In the genomic region with DNA sequence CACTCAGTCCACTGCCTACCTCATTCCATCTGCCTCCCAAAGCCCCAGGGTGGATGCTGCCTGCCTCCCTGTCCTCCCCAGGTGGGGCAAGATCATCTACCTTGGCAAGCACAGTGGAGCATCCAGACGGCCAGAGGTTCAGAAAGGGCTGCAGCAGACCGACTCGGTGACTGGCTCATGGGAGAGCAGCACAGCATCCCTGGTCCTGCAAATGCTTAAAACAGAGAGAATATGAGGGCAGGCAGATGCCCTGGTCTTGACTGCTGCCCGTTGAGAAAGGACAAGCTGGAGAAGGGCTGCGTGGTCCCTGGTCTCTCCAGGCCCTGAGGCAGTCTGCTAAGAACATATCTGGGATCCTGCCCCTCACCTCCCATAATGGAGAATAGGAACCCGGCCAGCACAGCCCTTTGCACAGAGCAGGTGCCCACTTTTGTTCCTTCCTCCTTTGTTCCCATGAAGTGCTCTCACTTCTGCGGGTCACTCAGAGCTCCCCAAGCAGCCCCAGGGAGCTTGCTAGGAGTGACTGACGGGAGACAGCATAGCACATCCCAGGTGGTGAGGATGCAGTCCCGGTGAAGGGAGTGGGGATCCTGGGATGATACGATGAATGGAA, we compare ENCODE assay signal across 9 cellular contexts. TPM values are rescaled to one million over a fixed set of nuclear protein-coding genes. Genes with fewer than 3 reads are reported as not detected.
DNase-seq lines count a peak whose midpoint lies in the region; ATAC-seq and TF ChIP-seq lines count a peak whose summit lies in the region.
"Had no signal": no experiment of that assay in that cellular context is flagged by ENCODE, and none has a peak within 500 bp of the region (broad histone marks: within the 10 kb centered on the region; RNA-seq: fewer than 3 reads in every experiment).

No MANE protein-coding gene starts in this region.

- H3K4me3 Mint-ChIP-seq in activated T-cell treated with anti-CD3 and anti-CD28 coated beads, Interleukin-2, amount 50 U/mL, for 4 hours = peak overlapping the region; percentile 94
- peak overlapping the region; percentile 90 to 93 (median 90) for H3K4me3 Mint-ChIP-seq in immature natural killer cell

- peaks cover 1% of the 10 kb centered on the region for H3K27me3 Mint-ChIP-seq in activated T-cell treated with anti-CD3 and anti-CD28 coated beads, Interleukin-2, amount 50 U/mL, for 4 hours (ENCODE audit: low read depth)
- peaks cover 8 to 11% (median 9%) of the 10 kb centered on the region in 3 donors for H3K27me3 Mint-ChIP-seq in immature natural killer cell (ENCODE audit: low read depth in 3 of 3)

- H3K9me3 ChIP-seq in suprapubic skin = no peaks in the 10 kb centered on the region

- H3K4me1 Mint-ChIP-seq in activated T-cell treated with anti-CD3 and anti-CD28 coated beads, Interleukin-2, amount 50 U/mL, for 4 hours (ENCODE audit: low read depth) = peaks cover 48% of the 10 kb centered on the region
- H3K4me1 Mint-ChIP-seq in immature natural killer cell = peaks cover 51 to 58% of the 10 kb centered on the region in 2 donors

- H3K36me3 Mint-ChIP-seq in activated T-cell treated with anti-CD3 and anti-CD28 coated beads, Interleukin-2, amount 50 U/mL, for 4 hours (ENCODE audit: insufficient read depth) = peaks cover 29% of the 10 kb centered on the region
- H3K36me3 Mint-ChIP-seq in activated naive CD4-positive, alpha-beta T cell treated with anti-CD3 and anti-CD28 coated beads, Interleukin-2, amount 50 U/mL, for 72 hours = peaks cover 27 to 30% of the 10 kb centered on the region in 2 donors
- H3K36me3 Mint-ChIP-seq in immature natural killer cell = peaks cover 4 to 19% (median 7%) of the 10 kb centered on the region in 3 donors

- no peak for TF ChIP-seq CTCF in suprapubic skin (IDR thresholded peaks at IDR 0.05)

- peak overlapping the region; percentile 82 for H3K4me3 ChIP-seq in suprapubic skin

- TF ChIP-seq POLR2A in suprapubic skin (IDR thresholded peaks at IDR 0.05) = no peak

- no peak for DNase-seq in activated T-cell treated with anti-CD3 and anti-CD28 coated beads, Interleukin-2, amount 50 U/mL, for 4 hours
- DNase-seq in activated T-cell treated with anti-CD3 and anti-CD28 coated beads, Interleukin-2, amount 50 U/mL, for 1 hour = no peak
- no peak for DNase-seq in activated naive CD4-positive, alpha-beta T cell treated with anti-CD3 and anti-CD28 coated beads, Interleukin-2, amount 50 U/mL, for 72 hours (ENCODE audit: low spot score in 2 of 2)
- DNase-seq in immature natural killer cell (no peak), suprapubic skin (ENCODE audit: low spot score in 2 of 2) (no peak), COLO668 (lab: John Stamatoyannopoulos, UW; ENCODE audit: unreplicated experiment) (no peak), DMS 273 treated with DMSO at 0.1 percent for 48 hours (lab: John Stamatoyannopoulos, UW) (no peak)
- DNase-seq: stimulated activated CD4-positive, alpha-beta T cell treated with anti-CD3 and anti-CD28 coated beads, Interleukin-1b, Interleukin-23, amount 100 ng/mL, for 48 hours had no signal

- ATAC-seq in activated T-cell treated with anti-CD3 and anti-CD28 coated beads, Interleukin-2, amount 50 U/mL, for 4 hours = no peak
- ATAC-seq in activated naive CD4-positive, alpha-beta T cell treated with anti-CD3 and anti-CD28 coated beads, Interleukin-2, amount 50 U/mL, for 72 hours = no peak
- no peak for ATAC-seq in HG03159 (IDR thresholded peaks at IDR 0.05; ENCODE audit: unreplicated experiment)

- no peaks in the 10 kb centered on the region for H3K9me3 Mint-ChIP-seq in activated T-cell treated with anti-CD3 and anti-CD28 coated beads, Interleukin-2, amount 50 U/mL, for 4 hours
- peaks cover 0 to 3% of the 10 kb centered on the region in 2 donors for H3K9me3 Mint-ChIP-seq in activated naive CD4-positive, alpha-beta T cell treated with anti-CD3 and anti-CD28 coated beads, Interleukin-2, amount 50 U/mL, for 72 hours
- no peaks in the 10 kb centered on the region for H3K9me3 Mint-ChIP-seq in immature natural killer cell

- no peak for TF ChIP-seq EP300 in suprapubic skin (IDR thresholded peaks at IDR 0.05)

- H3K36me3 ChIP-seq in suprapubic skin = peaks cover 27% of the 10 kb centered on the region

- H3K27ac ChIP-seq in suprapubic skin = peak overlapping the region; percentile 93

- peak overlapping the region; percentile 74 to 92 for H3K27ac Mint-ChIP-seq in activated naive CD4-positive, alpha-beta T cell treated with anti-CD3 and anti-CD28 coated beads, Interleukin-2, amount 50 U/mL, for 72 hours
- H3K27ac Mint-ChIP-seq in immature natural killer cell = peak overlapping the region; percentile 88 to 93 (median 89)

- no peaks in the 10 kb centered on the region for H3K27me3 ChIP-seq in suprapubic skin

- WGBS in suprapubic skin = 81% methylated on average over 7 of the region's 10 CpGs

- H3K4me1 ChIP-seq in suprapubic skin = peaks cover 16% of the 10 kb centered on the region

RNA-seq across cellular contexts. Expression of gene HPS1, which starts 1.4 kb away (rescaled TPM):
- total RNA-seq in activated T-cell treated with anti-CD3 and anti-CD28 coated beads, Interleukin-2, amount 50 U/mL, for 4 hours = 10 to 100 TPM; 59.2 to 64.2 (median 59.7) TPM
- 10 to 100 TPM; 22.8 to 57.4 TPM for total RNA-seq in activated naive CD4-positive, alpha-beta T cell treated with anti-CD3 and anti-CD28 coated beads, Interleukin-2, amount 50 U/mL, for 72 hours
- 100 to 1,000 TPM in 1 of 3 donors, 10 to 100 TPM in 2; 72.4 to 110 (median 85.6) TPM for polyA plus RNA-seq in immature natural killer cell
- 10 to 100 TPM; 46.5 to 83.5 (median 67.5) TPM for total RNA-seq in suprapubic skin

RNA-seq across cellular contexts. Expression of gene PYROXD2, which starts 30.3 kb away (rescaled TPM):
- 1 to 10 TPM in 2 of 3 donors, under 1 TPM in 1; 0.84 to 3.2 (median 1.1) TPM for total RNA-seq in activated T-cell treated with anti-CD3 and anti-CD28 coated beads, Interleukin-2, amount 50 U/mL, for 4 hours
- total RNA-seq in activated naive CD4-positive, alpha-beta T cell treated with anti-CD3 and anti-CD28 coated beads, Interleukin-2, amount 50 U/mL, for 72 hours = 1 to 10 TPM; 2.3 to 7.0 TPM
- polyA plus RNA-seq in immature natural killer cell = 10 to 100 TPM in 2 of 3 donors, 1 to 10 TPM in 1; 8.5 to 21.1 (median 17.3) TPM
- 10 to 100 TPM in 1 of 4 donors, 1 to 10 TPM in 3; 4.3 to 20.3 (median 5.2) TPM for total RNA-seq in suprapubic skin
